In genomic region chr9:86128235-86128822, GRCh38 we compare ENCODE assay signal across 2 cellular contexts.
TF ChIP-seq lines count a peak whose summit lies in the region.

No MANE protein-coding gene starts in this region.

TF ChIP-seq in HEK293, 187 proteins besides CTCF, POLR2A, EP300 and RAD21:
- peak; percentile 72 for TF ChIP-seq REST (tag by site-specific recombination; IDR thresholded peaks at IDR 0.05)
- no peak for TF ChIP-seq ZNF555 (tag by site-specific recombination; conservative IDR thresholded peaks at IDR 0.05)

TF ChIP-seq in K562, 482 proteins besides CTCF, POLR2A, EP300 and RAD21 (continued from another document):
- TF ChIP-seq ZNF740 (CRISPR knock-in tag; IDR thresholded peaks at IDR 0.05) (no peak), ZNF740 (tag; IDR thresholded peaks at IDR 0.05) (peak in 1 of 2 experiments; percentile 63; a peak in 1 of 4 replicates), NFE2L1 (tag; IDR thresholded peaks at IDR 0.05; ENCODE audit: borderline replicate concordance, low read depth) (no peak), CXXC5 (CRISPR knock-in tag; IDR thresholded peaks at IDR 0.05) (no peak), MTA2 (IDR thresholded peaks at IDR 0.05; ENCODE audit: low read depth) (no peak), ESRRB (CRISPR knock-in tag; IDR thresholded peaks at IDR 0.05; ENCODE audit: borderline replicate concordance) (no peak), HCFC1 (IDR thresholded peaks at IDR 0.05; ENCODE audit: low read depth, low read length) (no peak), U2AF2 (optimal IDR thresholded peaks at IDR 0.05; ENCODE audit: low read depth, low read length) (no peak), NR4A1 (CRISPR knock-in tag; IDR thresholded peaks at IDR 0.05) (no peak), NR4A1 (tag; IDR thresholded peaks at IDR 0.05) (0 out of 2 replicates have a peak, but pooled peaks have one; percentile 36), YBX1 (IDR thresholded peaks at IDR 0.05) (no peak), KDM2B (CRISPR knock-in tag; IDR thresholded peaks at IDR 0.05) (no peak), TSHZ1 (CRISPR knock-in tag; IDR thresholded peaks at IDR 0.05) (no peak), MAFG (tag; conservative IDR thresholded peaks at IDR 0.05) (0 out of 2 replicates have a peak, but pooled peaks have one; percentile 6), U2AF1 (optimal IDR thresholded peaks at IDR 0.05; ENCODE audit: low read depth, low read length) (no peak), ZNF592 (IDR thresholded peaks at IDR 0.05) (0 out of 2 replicates have a peak, but pooled peaks have one; percentile 39)
